8 cellular contexts compared by ENCODE assay signal in genomic region chr5:43017438-43017820, GRCh38. TPM values are rescaled to one million over a fixed set of nuclear protein-coding genes. Genes with fewer than 3 reads are reported as not detected.
DNase-seq lines count a peak whose midpoint lies in the region; ATAC-seq, FAIRE-seq and TF ChIP-seq lines count a peak whose summit lies in the region.

No MANE protein-coding gene starts in this region.

- CTCF ChIA-PET in BJ (lab: Yijun Ruan, JAX) (interaction anchor here (0.9 kb wide), 1 partner anchor 372 kb away, joined by 3 read pairs; no protein-coding TSS in a partner anchor), GM12878 (lab: Yijun Ruan, JAX) (interaction anchor here (0.7 to 5.0 kb wide), 8 partner anchors 8 to 594 kb away, joined by 3 to 31 read pairs (median 7); partner anchors contain the start of gene GHR)

- RAD21 ChIA-PET in GM12878 (lab: Charles Lee; ENCODE audit: unreplicated experiment): interaction anchor here (2.3 to 6.6 kb wide), 4 partner anchors 9 to 67 kb away, joined by 8 to 78 read pairs (median 74); no protein-coding TSS in a partner anchor

- BruUV-seq in GM12878 (replicated peaks; lab: Mats Ljungman, UMichigan): TSS peak; percentile 81

- peaks cover 13% of the 10 kb centered on the region; the same call in 1 of the 2 replicates for H3F3A ChIP-seq in GM23248 (ENCODE audit: insufficient read depth)

- H3K4me1 Mint-ChIP-seq in stimulated activated naive B cell treated with anti-CD40 and anti-IgM and Interleukin-4, amounts not matched to agents 10 μg/mL and 1 μg/mL and 100 μg/mL, for 72 hours: peaks cover 21 to 43% of the 10 kb centered on the region in 2 donors

- H3K36me3 ChIP-seq in BJ (ENCODE audit: control insufficient read depth, insufficient read depth, low read length): no peaks in the 10 kb centered on the region
- no peaks in the 10 kb centered on the region for H3K36me3 ChIP-seq in GM23248 (ENCODE audit: low read depth)
- H3K36me3 ChIP-seq in NT2/D1 (ENCODE audit: insufficient read depth, insufficient read length, low read length): no peaks in the 10 kb centered on the region
- no peaks in the 10 kb centered on the region for H3K36me3 ChIP-seq in GM12878 (ENCODE audit: control insufficient read depth in 2 of 2, insufficient read depth in 2 of 2, low read length in 1 of 2)
- H3K36me3 ChIP-seq in kidney epithelial cell (ENCODE audit: control insufficient read depth, insufficient read depth, low read length): no peaks in the 10 kb centered on the region

- H2AFZ ChIP-seq in GM23248 (peak overlapping the region; percentile 81), GM12878 (ENCODE audit: control insufficient read depth, low read depth, low read length) (peak overlapping the region; percentile 73)

- DNase-seq in BJ (ENCODE audit: low read depth) (no peak), GM23248 (peak; percentile 48), NT2/D1 (ENCODE audit: low read depth, low spot score) (no peak), GM12878 (ENCODE audit: low read depth, low spot score) (no peak), kidney epithelial cell (ENCODE audit: low read depth) (no peak), activated gamma-delta T cell treated with Interleukin-2 at 50 U/mL for 16 hours (no peak), GM12891 (ENCODE audit: insufficient read length, low spot score) (no peak)
- no peak for DNase-seq in stimulated activated naive B cell treated with anti-CD40 and anti-IgM and Interleukin-4, amounts not matched to agents 10 μg/mL and 1 μg/mL and 100 μg/mL, for 72 hours

- H3K27ac Mint-ChIP-seq in stimulated activated naive B cell treated with anti-CD40 and anti-IgM and Interleukin-4, amounts not matched to agents 10 μg/mL and 1 μg/mL and 100 μg/mL, for 72 hours: peak overlapping the region; percentile 100

- H3K4me3 ChIP-seq in BJ (ENCODE audit: low read depth, low read length) (peak overlapping the region; percentile 49), GM23248 (peak overlapping the region; percentile 79), NT2/D1 (ENCODE audit: insufficient read length, low read depth) (peak overlapping the region; percentile 50), GM12878 (peak overlapping the region; percentile 83), kidney epithelial cell (ENCODE audit: low read depth, low read length) (peak overlapping the region; percentile 57)

- TF ChIP-seq POLR2A in GM12878 (IDR thresholded peaks at IDR 0.05; ENCODE audit: low read depth, low read length): no peak
- no peak for TF ChIP-seq POLR2A in GM12891 (IDR thresholded peaks at IDR 0.05; ENCODE audit: low read depth, low read length)

- H3K27me3 Mint-ChIP-seq in stimulated activated naive B cell treated with anti-CD40 and anti-IgM and Interleukin-4, amounts not matched to agents 10 μg/mL and 1 μg/mL and 100 μg/mL, for 72 hours: no peaks in the 10 kb centered on the region

- H3K4me2 ChIP-seq in GM23248 (ENCODE audit: unreplicated experiment) (peak overlapping the region; percentile 80), GM12878 (ENCODE audit: control insufficient read depth, insufficient read depth) (peak overlapping the region; percentile 90)

- ATAC-seq in GM12878: peak; percentile 48
- peak; percentile 11 to 21 for ATAC-seq in stimulated activated naive B cell treated with anti-CD40 and anti-IgM and Interleukin-4, amounts not matched to agents 10 μg/mL and 1 μg/mL and 100 μg/mL, for 72 hours (replicated peaks)

- no peaks in the 10 kb centered on the region for H3K27me3 ChIP-seq in BJ (ENCODE audit: control insufficient read depth, insufficient read depth, low read length)
- H3K27me3 ChIP-seq in GM23248 (replicated peaks; ENCODE audit: insufficient read depth): no peaks in the 10 kb centered on the region
- H3K27me3 ChIP-seq in NT2/D1 (ENCODE audit: insufficient read depth, insufficient read length): peaks cover 67% of the 10 kb centered on the region
- H3K27me3 ChIP-seq in GM12878 (replicated peaks in 1 of 2; ENCODE audit: control insufficient read depth in 2 of 2, insufficient read depth in 2 of 2, low read length in 1 of 2): no peaks in the 10 kb centered on the region
- H3K27me3 ChIP-seq in kidney epithelial cell (ENCODE audit: control insufficient read depth, insufficient read depth, low read length): no peaks in the 10 kb centered on the region

- H3K4me1 ChIP-seq in GM23248 (ENCODE audit: insufficient read depth) (peaks cover 10% of the 10 kb centered on the region; the same call in 1 of the 2 replicates), NT2/D1 (ENCODE audit: insufficient read depth, insufficient read length) (peaks cover 3% of the 10 kb centered on the region), GM12878 (ENCODE audit: control insufficient read depth, insufficient read depth, low read length) (peaks cover 16% of the 10 kb centered on the region)

- 42 to 47% methylated on average over 13 of the region's 13 CpGs for WGBS in GM23248 (ENCODE audit: low coverage in 1 of 2, low lambda C conversion rate in 2 of 2, missing lambda C conversion rate in 2 of 2), 2 experiments
- 7% methylated on average over 13 of the region's 13 CpGs for WGBS in GM12878 (ENCODE audit: insufficient coverage, insufficient replicate concordance, low lambda C conversion rate, missing lambda C conversion rate)

- peaks cover 45% of the 10 kb centered on the region for H3K79me2 ChIP-seq in GM23248 (ENCODE audit: insufficient read depth)
- peaks cover 8% of the 10 kb centered on the region for H3K79me2 ChIP-seq in GM12878 (ENCODE audit: control insufficient read depth, insufficient read depth, low read length)

- TF ChIP-seq CTCF in BJ (IDR thresholded peaks at IDR 0.05; ENCODE audit: insufficient read depth, low read depth, low read length): no peak
- TF ChIP-seq CTCF in GM12878 (IDR thresholded peaks at IDR 0.05 in 2 of 3, conservative IDR thresholded peaks at IDR 0.05 in 1 of 3; ENCODE audit: control insufficient read depth in 2 of 3, extremely low read depth in 1 of 3, insufficient read depth in 1 of 3, low read depth in 3 of 3, low read length in 3 of 3): no peak
- TF ChIP-seq CTCF in kidney epithelial cell (IDR thresholded peaks at IDR 0.05; ENCODE audit: insufficient read depth, low read length, poor library complexity, severe bottlenecking): no peak

- H4K20me1 ChIP-seq in GM23248 (ENCODE audit: insufficient read depth) (no peaks in the 10 kb centered on the region), GM12878 (ENCODE audit: control insufficient read depth, insufficient read depth) (no peaks in the 10 kb centered on the region)

- H3K9ac ChIP-seq in GM23248 (peak overlapping the region; percentile 91), NT2/D1 (ENCODE audit: insufficient read length, low read depth) (peak overlapping the region; percentile 12), GM12878 (ENCODE audit: control insufficient read depth, insufficient read depth, low read length) (peak overlapping the region; percentile 89)

- no peaks in the 10 kb centered on the region for H3K9me3 Mint-ChIP-seq in stimulated activated naive B cell treated with anti-CD40 and anti-IgM and Interleukin-4, amounts not matched to agents 10 μg/mL and 1 μg/mL and 100 μg/mL, for 72 hours

- H3K9me3 ChIP-seq in GM23248 (ENCODE audit: low read depth) (no peaks in the 10 kb centered on the region), NT2/D1 (ENCODE audit: insufficient read depth, low read length) (no peaks in the 10 kb centered on the region), GM12878 (replicated peaks; ENCODE audit: control insufficient read depth, insufficient read depth, low read length) (no peaks in the 10 kb centered on the region)

- no peak for TF ChIP-seq EP300 in GM12878 (IDR thresholded peaks at IDR 0.05; ENCODE audit: borderline replicate concordance in 1 of 2, control insufficient read depth in 1 of 2, low read depth in 2 of 2, low read length in 2 of 2)

- POLR2A ChIA-PET in BJ (lab: Charles Lee) (interaction anchor here (0.8 kb wide), 1 partner anchor 10 kb away, joined by 3 read pairs; no protein-coding TSS in a partner anchor), GM12878 (lab: Charles Lee) (interaction anchor here (0.6 to 6.3 kb wide), 6 partner anchors 9 to 296 kb away, joined by 4 to 65 read pairs (median 6); partner anchors contain the start of gene HMGCS1)

- intact Hi-C loops in GM12878 (cut with micrococcal nuclease; ENCODE audit: unreplicated experiment): no loop called here

- no peaks in the 10 kb centered on the region for H3K9me2 ChIP-seq in GM23248 (ENCODE audit: insufficient read depth)

- SMC1A ChIA-PET in GM12878 (lab: Charles Lee; ENCODE audit: uncharacterized antibody, unreplicated experiment): interaction anchor here (0.8 to 9.1 kb wide), 5 partner anchors 8 to 69 kb away, joined by 3 to 111 read pairs (median 6); partner anchors contain the start of gene ANXA2R

- peaks cover 0 to 9% of the 10 kb centered on the region in 2 donors for H3K36me3 Mint-ChIP-seq in stimulated activated naive B cell treated with anti-CD40 and anti-IgM and Interleukin-4, amounts not matched to agents 10 μg/mL and 1 μg/mL and 100 μg/mL, for 72 hours

- FAIRE-seq in GM12878 (lab: Jason Lieb, UNC): no peak
- no peak for FAIRE-seq in GM12891 (lab: Jason Lieb, UNC)

- TF ChIP-seq RAD21 in GM12878 (IDR thresholded peaks at IDR 0.05; ENCODE audit: insufficient read depth, low read depth, low read length): no peak

- peak overlapping the region; percentile 96 for H3K4me3 Mint-ChIP-seq in stimulated activated naive B cell treated with anti-CD40 and anti-IgM and Interleukin-4, amounts not matched to agents 10 μg/mL and 1 μg/mL and 100 μg/mL, for 72 hours

- peak overlapping the region; percentile 96 for H3K27ac ChIP-seq in GM23248
- H3K27ac ChIP-seq in GM12878 (ENCODE audit: control insufficient read depth, insufficient read depth): peak overlapping the region; percentile 94

- in situ Hi-C loops in GM23248 (cut with MboI): no loop called here
- in situ Hi-C loops in GM12878 (cut with MboI): no loop called here

RNA-seq across cellular contexts. Expression of gene ANXA2R, which starts 22.7 kb away (rescaled TPM):
- polyA plus RNA-seq in BJ (2011; rRNA removed): 0.53 and 0.74 TPM in 2 replicates
- 2.4 and 3.0 TPM in 2 replicates for polyA minus RNA-seq in BJ (2011; rRNA and poly(A)+ RNA removed)
- total RNA-seq in GM23248 (2014; rRNA removed; shearing (Covaris generic)): 0.13 and 1.2 TPM in 2 replicates
- 0.35 and 0.56 TPM in 2 replicates for polyA plus RNA-seq in GM23248 (2016; fragmentation: Nextera tagmentation; extraction: Ambion mirVana)
- 5.8 and 9.3 TPM in 2 replicates for total RNA-seq in GM12878 (2013; cell fraction: nucleolus; rRNA removed)
- 4.3 and 4.7 TPM in 2 replicates for total RNA-seq in GM12878 (2014; rRNA removed)
- total RNA-seq in GM12878 (2014; rRNA removed; fragmentation: Illumina TruSeq; extraction: Trizol): 4.2 and 5.1 TPM in 2 replicates
- total RNA-seq in GM12878 (2021): 4.4 and 5.2 TPM in 2 replicates
- 1.4 TPM for polyA plus RNA-seq in GM12878 (2011; ENCODE audit: low read depth)
- 1.8 and 2.3 TPM in 2 replicates for polyA plus RNA-seq in GM12878 (2011; rRNA removed)
- 1.6 and 2.1 TPM in 2 replicates for polyA plus RNA-seq in GM12878 (2011; cell fraction: cytosol; rRNA removed)
- polyA plus RNA-seq in GM12878 (2011; cell fraction: nucleus; rRNA removed): 4.3 and 4.7 TPM in 2 replicates
- 2.2 and 2.4 TPM in 2 replicates for polyA plus RNA-seq in GM12878 (2012)
- 3.6 and 3.7 TPM in 2 replicates for polyA plus RNA-seq in GM12878 (2014; fragmentation: Illumina TruSeq; extraction: Trizol)
- polyA plus RNA-seq in GM12878 (2014; fragmentation: Nextera tagmentation; extraction: Ambion mirVana): 1 to 10 TPM; 3.2 to 4.5 TPM
- polyA plus RNA-seq in GM12878 (2014; rRNA removed): 6.8 and 7.8 TPM in 2 replicates
- polyA plus RNA-seq in GM12878 (2016; fragmentation: Nextera tagmentation; extraction: Ambion mirVana): 1 to 10 TPM; 6.4 to 6.7 TPM
- polyA minus RNA-seq in GM12878 (2011; rRNA and poly(A)+ RNA removed): 3.0 and 4.7 TPM in 2 replicates
- polyA minus RNA-seq in GM12878 (2011; cell fraction: cytosol; rRNA and poly(A)+ RNA removed): 0.62 TPM in 1 of 2 replicates, not detected in the other
- polyA minus RNA-seq in GM12878 (2011; cell fraction: nucleus; rRNA and poly(A)+ RNA removed): 7.4 and 18.5 TPM in 2 replicates
- total RNA-seq in kidney epithelial cell: 0.34 and 0.79 TPM in 2 replicates
- 2.3 TPM for polyA plus RNA-seq in GM12891 (2012; ENCODE audit: low read depth, missing spikeins)

Comparison
In these comparisons a context has a peak if more than half of its experiments do, and no peak if none do; other contexts are left out.
1. H3K9ac ChIP-seq: peak in every context shown above with its lines; median percentile 91 in GM23248; 89 in GM12878; 12 in NT2/D1.